In genomic region chr12:106582661-106583577, GRCh38 we compare ENCODE assay signal across 9 cellular contexts. TPM values are rescaled to one million over a fixed set of nuclear protein-coding genes. Genes with fewer than 3 reads are reported as not detected.
DNase-seq lines count a peak whose midpoint lies in the region; ATAC-seq lines count a peak whose summit lies in the region.
"Had no signal": no experiment of that assay in that cellular context is flagged by ENCODE, and none has a peak within 500 bp of the region (broad histone marks: within the 10 kb centered on the region; RNA-seq: fewer than 3 reads in every experiment).

Gene RFX4, plus strand, starts transcription at chr12:106583004. Its CDS starts 317 bp downstream, at chr12:106583321.

- no peak for ATAC-seq in activated CD8-positive, alpha-beta memory T cell treated with anti-CD3 and anti-CD28 coated beads, Interleukin-2, amount 10 ng/mL, durations not matched to agents 7 days and 5 days
- ATAC-seq in HG02798 (IDR thresholded peaks at IDR 0.05; ENCODE audit: poor library complexity, unreplicated experiment) (no peak), HG02840 (IDR thresholded peaks at IDR 0.05; ENCODE audit: low FRiP score, unreplicated experiment) (no peak), HG03432 (IDR thresholded peaks at IDR 0.05; ENCODE audit: unreplicated experiment) (no peak)

- peak within 1 kb of the TSS; percentile 52 for H3K4me3 Mint-ChIP-seq in activated CD8-positive, alpha-beta memory T cell treated with anti-CD3 and anti-CD28 coated beads, Interleukin-2, amount 10 ng/mL, durations not matched to agents 7 days and 5 days
- H3K4me3 Mint-ChIP-seq in activated naive CD8-positive, alpha-beta T cell treated with anti-CD3 and anti-CD28 coated beads for 36 hours, result peak within 1 kb of the TSS; percentile 69
- peak within 1 kb of the TSS in 3 of 5 donors; percentile 8 to 43 (median 31) for H3K4me3 Mint-ChIP-seq in immature natural killer cell

- no peaks in the 10 kb centered on the region for H3K36me3 ChIP-seq in subcutaneous abdominal adipose tissue (ENCODE audit: control insufficient read depth in 5 of 5, insufficient read depth in 5 of 5, low read length in 5 of 5)

- H3K9ac ChIP-seq in subcutaneous abdominal adipose tissue (ENCODE audit: low read length in 5 of 5), result no peak within 1 kb of the TSS

- CTCF ChIA-PET in activated CD8-positive, alpha-beta memory T cell treated with anti-CD3 and anti-CD28 coated beads, Interleukin-2, amount 10 ng/mL, durations not matched to agents 7 days and 5 days (lab: Charles Lee), result no interaction called here

- no peak within 1 kb of the TSS for H3K27ac ChIP-seq in subcutaneous abdominal adipose tissue (ENCODE audit: low read depth, low read length)

- peak within 1 kb of the TSS; percentile 52 for H3K27ac Mint-ChIP-seq in activated CD8-positive, alpha-beta memory T cell treated with anti-CD3 and anti-CD28 coated beads, Interleukin-2, amount 10 ng/mL, durations not matched to agents 7 days and 5 days
- no peak within 1 kb of the TSS for H3K27ac Mint-ChIP-seq in activated naive CD8-positive, alpha-beta T cell treated with anti-CD3 and anti-CD28 coated beads for 36 hours
- H3K27ac Mint-ChIP-seq in immature natural killer cell, result no peak within 1 kb of the TSS

- no peaks in the 10 kb centered on the region for H3K9me3 Mint-ChIP-seq in activated CD8-positive, alpha-beta memory T cell treated with anti-CD3 and anti-CD28 coated beads, Interleukin-2, amount 10 ng/mL, durations not matched to agents 7 days and 5 days (ENCODE audit: low read depth)
- no peaks in the 10 kb centered on the region for H3K9me3 Mint-ChIP-seq in activated naive CD8-positive, alpha-beta T cell treated with anti-CD3 and anti-CD28 coated beads for 36 hours
- no peaks in the 10 kb centered on the region for H3K9me3 Mint-ChIP-seq in immature natural killer cell

- peaks cover 65 to 86% (median 77%) of the 10 kb centered on the region in 5 donors for H3K27me3 ChIP-seq in subcutaneous abdominal adipose tissue (ENCODE audit: control insufficient read depth in 5 of 5, insufficient read depth in 4 of 5, low read length in 5 of 5)

- peaks cover 28% of the 10 kb centered on the region for H3K4me1 Mint-ChIP-seq in activated CD8-positive, alpha-beta memory T cell treated with anti-CD3 and anti-CD28 coated beads, Interleukin-2, amount 10 ng/mL, durations not matched to agents 7 days and 5 days
- H3K4me1 Mint-ChIP-seq in activated naive CD8-positive, alpha-beta T cell treated with anti-CD3 and anti-CD28 coated beads for 36 hours, result peaks cover 30% of the 10 kb centered on the region
- H3K4me1 Mint-ChIP-seq in immature natural killer cell, result peaks cover 4 to 6% of the 10 kb centered on the region in 2 donors

- no peak for DNase-seq in activated CD8-positive, alpha-beta memory T cell treated with anti-CD3 and anti-CD28 coated beads, Interleukin-2, amount 10 ng/mL, durations not matched to agents 7 days and 5 days
- no peak for DNase-seq in activated CD8-positive, alpha-beta memory T cell treated with anti-CD3 and anti-CD28 coated beads for 24 hours
- DNase-seq in activated naive CD8-positive, alpha-beta T cell treated with anti-CD3 and anti-CD28 coated beads for 36 hours, result no peak
- no peak for DNase-seq in immature natural killer cell
- DNase-seq: DND-41 had no signal

- peak within 1 kb of the TSS; percentile 40 to 69 (median 55) for H3K4me3 ChIP-seq in subcutaneous abdominal adipose tissue (ENCODE audit: low read depth in 1 of 5, low read length in 5 of 5)

- peaks cover 2 to 51% (median 40%) of the 10 kb centered on the region in 5 donors for H3K4me1 ChIP-seq in subcutaneous abdominal adipose tissue (ENCODE audit: control insufficient read depth in 5 of 5, insufficient read depth in 5 of 5, low read length in 5 of 5)

- H3K9me3 ChIP-seq in subcutaneous abdominal adipose tissue (ENCODE audit: control insufficient read depth in 5 of 5, low read length in 5 of 5), result no peaks in the 10 kb centered on the region

- no peaks in the 10 kb centered on the region for H3K36me3 Mint-ChIP-seq in activated CD8-positive, alpha-beta memory T cell treated with anti-CD3 and anti-CD28 coated beads, Interleukin-2, amount 10 ng/mL, durations not matched to agents 7 days and 5 days
- H3K36me3 Mint-ChIP-seq in activated naive CD8-positive, alpha-beta T cell treated with anti-CD3 and anti-CD28 coated beads for 36 hours, result no peaks in the 10 kb centered on the region
- peaks cover 0 to 4% (median 0%) of the 10 kb centered on the region in 3 donors for H3K36me3 Mint-ChIP-seq in immature natural killer cell

- peaks cover 89% of the 10 kb centered on the region for H3K27me3 Mint-ChIP-seq in activated CD8-positive, alpha-beta memory T cell treated with anti-CD3 and anti-CD28 coated beads, Interleukin-2, amount 10 ng/mL, durations not matched to agents 7 days and 5 days
- H3K27me3 Mint-ChIP-seq in activated naive CD8-positive, alpha-beta T cell treated with anti-CD3 and anti-CD28 coated beads for 36 hours, result peaks cover 92% of the 10 kb centered on the region
- peaks cover 18 to 31% (median 27%) of the 10 kb centered on the region in 3 donors for H3K27me3 Mint-ChIP-seq in immature natural killer cell (ENCODE audit: low read depth in 3 of 3)

RNA-seq across cellular contexts. Expression of gene RFX4, which starts in this region (rescaled TPM):
- not detected for total RNA-seq in activated CD8-positive, alpha-beta memory T cell treated with anti-CD3 and anti-CD28 coated beads, Interleukin-2, amount 10 ng/mL, durations not matched to agents 7 days and 5 days
- total RNA-seq in activated naive CD8-positive, alpha-beta T cell treated with anti-CD3 and anti-CD28 coated beads for 36 hours, result not detected
- polyA plus RNA-seq in immature natural killer cell, result not detected
